Comparison of ENCODE assay signal across 9 cellular contexts in the genomic region with DNA sequence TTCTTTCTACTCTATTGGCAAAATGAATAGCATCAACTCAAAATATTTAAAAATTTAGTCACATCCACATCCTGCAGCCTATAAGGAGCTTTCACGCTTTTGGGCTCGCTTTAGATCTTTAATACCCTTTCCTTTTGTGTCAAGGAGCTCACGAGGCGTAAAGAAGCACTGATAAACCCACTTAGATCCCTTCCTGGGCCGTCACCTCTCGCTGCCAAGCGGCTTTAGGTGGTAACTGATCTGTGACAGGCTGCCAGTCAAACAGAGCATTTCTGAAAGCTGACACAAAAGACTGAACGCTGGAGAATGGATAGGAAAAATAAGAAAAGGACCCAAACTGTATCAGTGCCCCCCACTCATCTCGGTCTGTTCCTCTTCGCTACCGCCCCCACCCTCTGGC.
DNase-seq lines count a peak whose midpoint lies in the region; ATAC-seq and TF ChIP-seq lines count a peak whose summit lies in the region.
"Had no signal": no experiment of that assay in that cellular context is flagged by ENCODE, and none has a peak within 500 bp of the region (broad histone marks: within the 10 kb centered on the region; RNA-seq: fewer than 3 reads in every experiment).

No MANE protein-coding gene starts in this region.

- no peaks in the 10 kb centered on the region for H3K27me3 Mint-ChIP-seq in activated naive CD4-positive, alpha-beta T cell treated with anti-CD3 and anti-CD28 coated beads, Interleukin-2, amount 10 ng/mL, durations not matched to agents 7 days and 5 days

- H3K4me3 ChIP-seq in thoracic aorta = peak overlapping the region; percentile 60
- H3K4me3 ChIP-seq: A549 had no signal

- no peak overlapping the region for H3K27ac ChIP-seq in thoracic aorta
- H3K27ac ChIP-seq: A549 had no signal

- no peaks in the 10 kb centered on the region for H3K9me3 Mint-ChIP-seq in activated naive CD4-positive, alpha-beta T cell treated with anti-CD3 and anti-CD28 coated beads, Interleukin-2, amount 10 ng/mL, durations not matched to agents 7 days and 5 days

- no peaks in the 10 kb centered on the region for H3K4me1 Mint-ChIP-seq in activated naive CD4-positive, alpha-beta T cell treated with anti-CD3 and anti-CD28 coated beads, Interleukin-2, amount 10 ng/mL, durations not matched to agents 7 days and 5 days

- peak; percentile 38 for ATAC-seq in HG03378 (IDR thresholded peaks at IDR 0.05; ENCODE audit: unreplicated experiment)
- ATAC-seq in thoracic aorta (ENCODE audit: insufficient number of reproducible peaks, low FRiP score, low read depth) = no peak
- ATAC-seq: A549 had no signal

- no peaks in the 10 kb centered on the region for H3K36me3 Mint-ChIP-seq in activated naive CD4-positive, alpha-beta T cell treated with anti-CD3 and anti-CD28 coated beads, Interleukin-2, amount 10 ng/mL, durations not matched to agents 7 days and 5 days

- no peak overlapping the region for H3K27ac Mint-ChIP-seq in activated naive CD4-positive, alpha-beta T cell treated with anti-CD3 and anti-CD28 coated beads, Interleukin-2, amount 10 ng/mL, durations not matched to agents 7 days and 5 days

- H3K4me3 Mint-ChIP-seq in activated naive CD4-positive, alpha-beta T cell treated with anti-CD3 and anti-CD28 coated beads, Interleukin-2, amount 10 ng/mL, durations not matched to agents 7 days and 5 days = no peak overlapping the region

- CTCF ChIA-PET in activated naive CD4-positive, alpha-beta T cell treated with anti-CD3 and anti-CD28 coated beads, Interleukin-2, amount 10 ng/mL, durations not matched to agents 7 days and 5 days (lab: Charles Lee) = no interaction called here

- no peak for TF ChIP-seq CTCF in thoracic aorta (IDR thresholded peaks at IDR 0.05)

- H3K36me3 ChIP-seq in thoracic aorta = no peaks in the 10 kb centered on the region

- no peaks in the 10 kb centered on the region for H3K9me3 ChIP-seq in thoracic aorta
- H3K9me3 ChIP-seq: A549 had no signal

- peak; percentile 31 for DNase-seq in NCI-H82 (lab: John Stamatoyannopoulos, UW)
- DNase-seq in NCI-H82 treated with DMSO at 0.1 percent for 48 hours (lab: John Stamatoyannopoulos, UW; ENCODE audit: unreplicated experiment) = no peak
- DNase-seq in head of caudate nucleus = peak in 37 of 42 donors; percentile 27 to 74 (median 49)
- DNase-seq in thoracic aorta (ENCODE audit: low spot score) = no peak
- DNase-seq in activated gamma-delta T cell treated with Interleukin-2 at 50 U/mL for 16 hours = no peak
- no peak for DNase-seq in activated naive CD4-positive, alpha-beta T cell treated with anti-CD3 and anti-CD28 coated beads, Interleukin-2, amount 10 ng/mL, durations not matched to agents 7 days and 5 days
- DNase-seq in effector CD4-positive, alpha-beta T cell = no peak

- no peaks in the 10 kb centered on the region for H3K27me3 ChIP-seq in thoracic aorta (replicated peaks; ENCODE audit: insufficient read depth)

- intact Hi-C loops in head of caudate nucleus (cut with DNase I) = no loop called here

- peaks cover 0 to 6% of the 10 kb centered on the region in 2 donors for H3K4me1 ChIP-seq in thoracic aorta (ENCODE audit: control insufficient read depth in 1 of 2, low read depth in 2 of 2)
- H3K4me1 ChIP-seq: A549 had no signal

Comparison
In these comparisons a context has a peak if more than half of its experiments do, and no peak if none do; other contexts are left out.
1. DNase-seq: peak in NCI-H82 (single experiment) and head of caudate nucleus (37 of 42); none in NCI-H82 treated with DMSO at 0.1 percent for 48 hours (single experiment), thoracic aorta (single experiment), activated gamma-delta T cell treated with Interleukin-2 at 50 U/mL for 16 hours (single experiment), activated naive CD4-positive, alpha-beta T cell treated with anti-CD3 and anti-CD28 coated beads, Interleukin-2, amount 10 ng/mL, durations not matched to agents 7 days and 5 days (single experiment) and effector CD4-positive, alpha-beta T cell (single experiment).